ENCODE assay signal across 10 cellular contexts in the genomic region with DNA sequence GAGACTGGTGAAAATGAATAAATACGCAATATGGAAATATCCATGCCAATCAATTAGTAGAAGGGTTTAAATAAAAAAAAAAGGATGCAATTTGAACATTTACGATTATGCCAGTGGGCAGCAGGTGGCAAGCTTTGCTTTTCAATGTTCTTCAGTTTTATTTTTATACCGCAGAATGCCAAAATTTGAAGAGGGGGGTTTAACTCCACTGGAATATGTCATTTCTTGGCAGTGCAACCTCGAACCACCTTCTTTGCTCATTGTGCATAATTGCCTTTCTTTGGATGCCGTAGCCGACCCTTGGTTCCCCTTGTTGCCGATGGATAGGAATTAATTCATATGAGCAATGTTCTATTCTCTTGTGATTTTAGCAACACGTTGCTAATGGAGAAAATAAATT.
A peak's percentile ranks its signal among the peaks of the same experiment; 100 is the strongest.
DNase-seq lines count a peak whose midpoint lies in the region; TF ChIP-seq lines count a peak whose summit lies in the region.
"Had no signal": no experiment of that assay in that cellular context is flagged by ENCODE, and none has a peak within 500 bp of the region (broad histone marks: within the 10 kb centered on the region; RNA-seq: fewer than 3 reads in every experiment).

No MANE protein-coding gene starts in this region.

- peak; percentile 73 for DNase-seq in DMS 273 (lab: John Stamatoyannopoulos, UW; ENCODE audit: unreplicated experiment)
- no peak for DNase-seq in esophagus muscularis mucosa (ENCODE audit: extremely low spot score)
- DNase-seq in osteocyte (ENCODE audit: extremely low spot score, unreplicated experiment) = no peak
- no peak for DNase-seq in NK-92 (lab: John Stamatoyannopoulos, UW; ENCODE audit: unreplicated experiment)
- DNase-seq in effector CD4-positive, alpha-beta T cell = no peak
- no peak for DNase-seq in NCI-H146 treated with DMSO at 0.1 percent for 48 hours (lab: John Stamatoyannopoulos, UW; ENCODE audit: unreplicated experiment)
- DNase-seq in NCI-H1105 treated with DMSO at 0.1 percent for 48 hours (lab: John Stamatoyannopoulos, UW) = no peak
- DNase-seq: activated CD4-positive, alpha-beta T cell treated with anti-CD3 and anti-CD28 coated beads, Interleukin-2, amount 50 U/mL, for 1 hour had no signal

- no peaks in the 10 kb centered on the region for H3K27me3 Mint-ChIP-seq in osteocyte (ENCODE audit: unreplicated experiment)
- H3K27me3 Mint-ChIP-seq: progenitor cell of endocrine pancreas had no signal

- H3K27me3 ChIP-seq in OCI-LY3 (ENCODE audit: low read depth, low read length) (no peaks in the 10 kb centered on the region), esophagus muscularis mucosa (no peaks in the 10 kb centered on the region)

- WGBS in esophagus muscularis mucosa = 34% methylated on average over 8 of the region's 8 CpGs

- TF ChIP-seq CTCF in OCI-LY3 (IDR thresholded peaks at IDR 0.05; ENCODE audit: low read depth, low read length) (peak; percentile 78), esophagus muscularis mucosa (IDR thresholded peaks at IDR 0.05) (peak; percentile 60 to 62 (median 61)), osteocyte (IDR thresholded peaks at IDR 0.05) (peak; percentile 60)

- no peaks in the 10 kb centered on the region for H3K36me3 Mint-ChIP-seq in osteocyte (ENCODE audit: unreplicated experiment)

- H3K9me3 ChIP-seq in OCI-LY3 (ENCODE audit: insufficient read depth, low read length) (no peaks in the 10 kb centered on the region), esophagus muscularis mucosa (no peaks in the 10 kb centered on the region)

- H3K27ac ChIP-seq in OCI-LY3 (ENCODE audit: low read length) (no peak overlapping the region), esophagus muscularis mucosa (replicated peaks in 1 of 4) (peak overlapping the region; percentile 69 to 77 (median 75))

- TF ChIP-seq POLR2A in esophagus muscularis mucosa (IDR thresholded peaks at IDR 0.05; ENCODE audit: low read depth) = no peak

- peak overlapping the region; percentile 85 for H3K4me2 ChIP-seq in OCI-LY3 (ENCODE audit: low read length)

- no peaks in the 10 kb centered on the region for H3K79me2 ChIP-seq in OCI-LY3 (ENCODE audit: low read length)

- 0 out of 2 replicates have a peak overlapping the region, but pooled peaks have one; percentile 50 for H3K9ac ChIP-seq in OCI-LY3 (ENCODE audit: low read length)

- no peak overlapping the region for H3K27ac Mint-ChIP-seq in osteocyte (ENCODE audit: unreplicated experiment)
- H3K27ac Mint-ChIP-seq: progenitor cell of endocrine pancreas had no signal

- intact Hi-C loops in esophagus muscularis mucosa (cut with DNase I) = loop anchor here (5.0 to 10.0 kb wide), 4 partner anchors 98 to 550 kb away; no protein-coding TSS in a partner anchor

- H3K4me3 ChIP-seq in OCI-LY3 (ENCODE audit: low read length) (peak overlapping the region; percentile 73; the same call in 1 of the 2 replicates), esophagus muscularis mucosa (peak overlapping the region; percentile 16 to 30 (median 20))

- H4K20me1 ChIP-seq in OCI-LY3 (ENCODE audit: insufficient read depth, low read length) = no peaks in the 10 kb centered on the region

- peaks cover 30% of the 10 kb centered on the region for H3K4me1 Mint-ChIP-seq in osteocyte (ENCODE audit: unreplicated experiment)

- H3K4me3 Mint-ChIP-seq in osteocyte (ENCODE audit: unreplicated experiment) = no peak overlapping the region

- H3K36me3 ChIP-seq in OCI-LY3 (replicated peaks; ENCODE audit: low read depth, low read length) = no peaks in the 10 kb centered on the region
- H3K36me3 ChIP-seq in esophagus muscularis mucosa = no peaks in the 10 kb centered on the region

- no peak for TF ChIP-seq EP300 in esophagus muscularis mucosa (IDR thresholded peaks at IDR 0.05)

- no peak overlapping the region for H2AFZ ChIP-seq in OCI-LY3 (ENCODE audit: low read depth, low read length)

- peaks cover 36% of the 10 kb centered on the region for H3K4me1 ChIP-seq in OCI-LY3 (ENCODE audit: low read length)
- H3K4me1 ChIP-seq in esophagus muscularis mucosa = peaks cover 13 to 70% (median 46%) of the 10 kb centered on the region in 4 donors

- no peaks in the 10 kb centered on the region for H3K9me3 Mint-ChIP-seq in osteocyte (ENCODE audit: unreplicated experiment)
